Comparison of ENCODE assay signal across 19 cellular contexts in the genomic region with DNA sequence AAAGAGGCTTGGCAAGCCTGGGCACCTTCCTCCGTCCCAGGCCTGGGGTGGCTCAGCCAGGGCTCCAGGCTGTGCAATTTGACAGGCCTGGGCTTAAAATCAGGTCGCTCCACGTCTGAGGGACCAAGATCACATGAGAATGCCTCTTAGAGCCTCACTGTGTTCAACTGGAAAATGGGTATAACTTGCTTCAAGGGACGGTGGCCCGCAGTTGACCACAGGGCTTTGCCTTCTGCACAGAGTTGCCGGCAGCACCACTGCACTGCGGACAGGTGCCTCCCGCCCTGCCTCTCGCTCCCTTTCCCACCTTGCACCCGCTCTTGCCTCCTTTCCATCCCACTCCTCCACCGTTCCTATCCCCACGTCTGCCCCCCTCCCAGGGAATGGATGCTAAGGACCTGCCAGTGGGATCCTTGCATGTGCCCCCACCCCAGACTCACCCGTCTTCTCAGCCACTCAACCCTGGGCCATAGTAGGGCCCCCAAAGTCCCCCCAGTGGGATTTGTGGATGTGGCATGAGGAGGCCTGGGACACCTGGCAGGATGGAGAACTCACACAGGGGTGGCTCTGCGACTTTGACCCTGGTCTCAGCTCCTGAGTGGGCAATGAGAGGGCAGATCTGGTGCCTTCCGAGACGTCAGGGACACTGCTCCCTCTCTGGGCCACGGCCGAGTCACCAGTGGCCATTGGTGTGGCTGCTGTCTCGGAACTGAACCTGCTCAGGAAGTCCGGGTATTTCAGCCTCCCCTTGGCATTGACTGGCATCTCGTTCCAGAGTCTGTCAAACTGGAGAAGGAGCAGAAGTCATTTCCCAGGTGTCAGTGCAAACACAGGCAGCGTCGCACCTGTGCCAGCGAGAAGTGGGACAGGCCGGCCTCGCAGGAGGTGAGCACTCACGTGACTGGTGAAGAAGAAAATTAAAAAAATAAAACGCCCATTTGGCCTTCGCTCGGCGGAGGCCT.
"Had no signal": no experiment of that assay in that cellular context is flagged by ENCODE, and none has a peak within 500 bp of the region (broad histone marks: within the 10 kb centered on the region; RNA-seq: fewer than 3 reads in every experiment).

No MANE protein-coding gene starts in this region.

- H3K27ac ChIP-seq: breast epithelium, Peyer's patch, RWPE1, SJCRH30 had no signal

- H3K4me3 ChIP-seq: breast epithelium, Peyer's patch, SJCRH30 had no signal

- H3K9me3 ChIP-seq: Peyer's patch, SJCRH30, SK-N-SH had no signal

- H3K36me3 ChIP-seq: breast epithelium, Peyer's patch, SJCRH30 had no signal

- ATAC-seq: activated T-cell treated with anti-CD3 and anti-CD28 coated beads, Interleukin-2, amount 50 U/mL, for 72 hours had no signal

- DNase-seq: activated CD4-positive, alpha-beta memory T cell treated with anti-CD3 and anti-CD28 coated beads for 36 hours; activated CD4-positive, alpha-beta T cell treated with anti-CD3 and anti-CD28 coated beads, Interleukin-2, amount 10 ng/mL, durations not matched to agents 24 days and 14 days; activated CD4-positive, CD25-positive, alpha-beta regulatory T cell treated with anti-CD3 and anti-CD28 coated beads, Interleukin-2, amount 50 U/mL, for 72 hours; activated CD8-positive, alpha-beta memory T cell treated with anti-CD3 and anti-CD28 coated beads for 24 hours; activated naive CD4-positive, alpha-beta T cell; activated T-cell treated with anti-CD3 and anti-CD28 coated beads, Interleukin-2, amount 50 U/mL, for 72 hours; central memory CD4-positive, alpha-beta T cell; KG1; NCI-H1092; NCI-H1930; NCI-H2107; NCI-H510A treated with DMSO at 0.1 percent for 48 hours; Right ventricle myocardium superior; SJCRH30; SK-N-SH; T-helper 1 cell had no signal

- H3K4me1 ChIP-seq: breast epithelium, Peyer's patch, SJCRH30 had no signal

- H3K27me3 ChIP-seq: breast epithelium, Peyer's patch had no signal
